ENCODE assay signal across 1 cellular context in the genomic region with DNA sequence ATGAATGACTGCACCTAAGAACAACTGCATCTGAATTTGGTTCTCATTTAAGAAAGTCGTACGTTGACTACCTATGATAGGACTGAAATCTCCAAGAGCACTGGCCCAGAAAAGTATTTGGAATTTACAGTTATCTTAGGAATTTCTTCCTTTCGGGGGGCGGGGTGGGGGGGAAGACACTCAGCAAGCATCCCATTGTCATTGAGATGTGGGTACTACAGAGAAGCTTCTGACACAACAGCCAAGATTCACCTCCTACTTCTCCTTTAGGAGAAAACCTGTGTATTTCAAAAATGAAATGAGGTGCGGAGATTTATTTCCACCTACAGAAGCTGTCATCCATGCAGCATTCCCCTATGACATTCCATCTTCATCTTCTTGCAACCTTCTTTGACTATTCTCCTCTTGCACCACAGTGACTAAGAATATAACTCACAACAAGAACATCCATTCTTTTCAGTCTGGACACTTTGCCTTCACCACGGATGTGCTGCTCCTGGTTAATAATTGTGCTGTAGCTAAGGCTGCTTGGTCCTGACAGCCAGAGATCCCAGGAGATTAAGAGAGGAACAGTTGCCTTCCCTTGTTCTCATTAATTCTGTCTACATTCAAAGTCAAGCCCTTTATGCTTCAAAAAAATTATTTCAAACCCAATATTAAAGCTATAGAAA.
TF ChIP-seq lines count a peak whose summit lies in the region.

No MANE protein-coding gene starts in this region.

TF ChIP-seq in GM23338, 12 proteins besides CTCF, POLR2A, EP300 and RAD21:
- TF ChIP-seq, protein P1, sequence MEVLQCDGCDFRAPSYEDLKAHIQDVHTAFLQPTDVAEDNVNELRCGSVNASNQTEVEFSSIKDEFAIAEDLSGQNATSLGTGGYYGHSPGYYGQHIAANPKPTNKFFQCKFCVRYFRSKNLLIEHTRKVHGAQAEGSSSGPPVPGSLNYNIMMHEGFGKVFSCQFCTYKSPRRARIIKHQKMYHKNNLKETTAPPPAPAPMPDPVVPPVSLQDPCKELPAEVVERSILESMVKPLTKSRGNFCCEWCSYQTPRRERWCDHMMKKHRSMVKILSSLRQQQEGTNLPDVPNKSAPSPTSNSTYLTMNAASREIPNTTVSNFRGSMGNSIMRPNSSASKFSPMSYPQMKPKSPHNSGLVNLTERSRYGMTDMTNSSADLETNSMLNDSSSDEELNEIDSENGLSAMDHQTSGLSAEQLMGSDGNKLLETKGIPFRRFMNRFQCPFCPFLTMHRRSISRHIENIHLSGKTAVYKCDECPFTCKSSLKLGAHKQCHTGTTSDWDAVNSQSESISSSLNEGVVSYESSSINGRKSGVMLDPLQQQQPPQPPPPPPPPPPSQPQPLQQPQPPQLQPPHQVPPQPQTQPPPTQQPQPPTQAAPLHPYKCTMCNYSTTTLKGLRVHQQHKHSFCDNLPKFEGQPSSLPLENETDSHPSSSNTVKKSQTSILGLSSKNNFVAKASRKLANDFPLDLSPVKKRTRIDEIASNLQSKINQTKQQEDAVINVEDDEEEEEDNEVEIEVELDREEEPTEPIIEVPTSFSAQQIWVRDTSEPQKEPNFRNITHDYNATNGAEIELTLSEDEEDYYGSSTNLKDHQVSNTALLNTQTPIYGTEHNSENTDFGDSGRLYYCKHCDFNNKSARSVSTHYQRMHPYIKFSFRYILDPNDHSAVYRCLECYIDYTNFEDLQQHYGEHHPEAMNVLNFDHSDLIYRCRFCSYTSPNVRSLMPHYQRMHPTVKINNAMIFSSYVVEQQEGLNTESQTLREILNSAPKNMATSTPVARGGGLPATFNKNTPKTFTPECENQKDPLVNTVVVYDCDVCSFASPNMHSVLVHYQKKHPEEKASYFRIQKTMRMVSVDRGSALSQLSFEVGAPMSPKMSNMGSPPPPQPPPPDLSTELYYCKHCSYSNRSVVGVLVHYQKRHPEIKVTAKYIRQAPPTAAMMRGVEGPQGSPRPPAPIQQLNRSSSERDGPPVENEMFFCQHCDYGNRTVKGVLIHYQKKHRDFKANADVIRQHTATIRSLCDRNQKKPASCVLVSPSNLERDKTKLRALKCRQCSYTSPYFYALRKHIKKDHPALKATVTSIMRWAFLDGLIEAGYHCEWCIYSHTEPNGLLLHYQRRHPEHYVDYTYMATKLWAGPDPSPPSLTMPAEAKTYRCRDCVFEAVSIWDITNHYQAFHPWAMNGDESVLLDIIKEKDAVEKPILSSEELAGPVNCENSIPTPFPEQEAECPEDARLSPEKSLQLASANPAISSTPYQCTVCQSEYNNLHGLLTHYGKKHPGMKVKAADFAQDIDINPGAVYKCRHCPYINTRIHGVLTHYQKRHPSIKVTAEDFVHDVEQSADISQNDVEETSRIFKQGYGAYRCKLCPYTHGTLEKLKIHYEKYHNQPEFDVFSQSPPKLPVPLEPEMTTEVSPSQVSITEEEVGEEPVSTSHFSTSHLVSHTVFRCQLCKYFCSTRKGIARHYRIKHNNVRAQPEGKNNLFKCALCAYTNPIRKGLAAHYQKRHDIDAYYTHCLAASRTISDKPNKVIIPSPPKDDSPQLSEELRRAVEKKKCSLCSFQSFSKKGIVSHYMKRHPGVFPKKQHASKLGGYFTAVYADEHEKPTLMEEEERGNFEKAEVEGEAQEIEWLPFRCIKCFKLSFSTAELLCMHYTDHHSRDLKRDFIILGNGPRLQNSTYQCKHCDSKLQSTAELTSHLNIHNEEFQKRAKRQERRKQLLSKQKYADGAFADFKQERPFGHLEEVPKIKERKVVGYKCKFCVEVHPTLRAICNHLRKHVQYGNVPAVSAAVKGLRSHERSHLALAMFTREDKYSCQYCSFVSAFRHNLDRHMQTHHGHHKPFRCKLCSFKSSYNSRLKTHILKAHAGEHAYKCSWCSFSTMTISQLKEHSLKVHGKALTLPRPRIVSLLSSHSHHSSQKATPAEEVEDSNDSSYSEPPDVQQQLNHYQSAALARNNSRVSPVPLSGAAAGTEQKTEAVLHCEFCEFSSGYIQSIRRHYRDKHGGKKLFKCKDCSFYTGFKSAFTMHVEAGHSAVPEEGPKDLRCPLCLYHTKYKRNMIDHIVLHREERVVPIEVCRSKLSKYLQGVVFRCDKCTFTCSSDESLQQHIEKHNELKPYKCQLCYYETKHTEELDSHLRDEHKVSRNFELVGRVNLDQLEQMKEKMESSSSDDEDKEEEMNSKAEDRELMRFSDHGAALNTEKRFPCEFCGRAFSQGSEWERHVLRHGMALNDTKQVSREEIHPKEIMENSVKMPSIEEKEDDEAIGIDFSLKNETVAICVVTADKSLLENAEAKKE (CRISPR knock-in tag; IDR thresholded peaks at IDR 0.05) = peak; percentile 92
- TF ChIP-seq ZNF331 (CRISPR knock-in tag; IDR thresholded peaks at IDR 0.05; ENCODE audit: low read depth) (no peak), CREB1 (CRISPR knock-in tag; IDR thresholded peaks at IDR 0.05; ENCODE audit: low read depth) (0 out of 2 replicates have a peak, but pooled peaks have one; percentile 21)
